Comparison of ENCODE assay signal across 27 cellular contexts in the genomic region with DNA sequence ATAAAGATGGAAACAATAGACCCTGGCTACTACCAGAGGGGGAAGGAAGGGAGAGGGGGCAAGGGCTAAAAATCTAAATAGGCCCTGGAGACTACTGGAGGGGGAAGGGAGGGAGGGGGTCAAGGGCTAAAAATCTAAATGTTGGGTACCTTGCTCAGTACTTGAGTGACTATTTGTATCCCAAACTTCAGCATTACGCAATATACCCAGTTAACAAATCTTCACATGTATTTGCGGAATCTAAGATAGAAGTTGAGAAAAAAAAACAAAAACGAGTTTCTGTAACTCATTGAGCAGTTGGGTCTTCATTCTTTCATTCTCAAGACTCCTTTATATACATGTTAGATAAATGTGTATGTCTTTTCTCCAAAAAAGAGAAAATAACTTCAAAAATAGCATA.
"Had no signal": no experiment of that assay in that cellular context is flagged by ENCODE, and none has a peak within 500 bp of the region (broad histone marks: within the 10 kb centered on the region; RNA-seq: fewer than 3 reads in every experiment).

No MANE protein-coding gene starts in this region.

- H3K4me1 ChIP-seq: colonic mucosa, esophagus squamous epithelium, gastrocnemius medialis, heart right ventricle, left lung, lower lobe of right lung had no signal

- DNase-seq: colonic mucosa; cortex of kidney; effector CD8-positive, alpha-beta T cell; effector memory CD8-positive, alpha-beta T cell; endodermal cell; erythroblast; esophagus squamous epithelium; foreskin fibroblast; foreskin melanocyte; gastrocnemius medialis; glutamatergic neuron; head of caudate nucleus; heart right ventricle; hippocampal formation; left cardiac atrium; left lung; left ventricle myocardium superior; lower lobe of right lung; mesenchymal stem cell; midbrain; naive thymus-derived CD4-positive, alpha-beta T cell had no signal

- FAIRE-seq: endometrium, islet of Langerhans, keratinocyte had no signal

- H3K27me3 ChIP-seq: colonic mucosa, esophagus squamous epithelium, gastrocnemius medialis, heart right ventricle, left lung had no signal

- H3K4me3 ChIP-seq: colonic mucosa, esophagus squamous epithelium, gastrocnemius medialis, heart right ventricle, left lung, lower lobe of right lung had no signal

- H3K27ac ChIP-seq: colonic mucosa, epithelial cell of prostate, esophagus squamous epithelium, gastrocnemius medialis, heart right ventricle, left lung, lower lobe of right lung had no signal

- H3K27ac Mint-ChIP-seq: dendritic cell treated with granulocyte-macrophage colony-stimulating factor and Interleukin-4, amounts not matched to agents 40 ng/mL and 50 ng/mL, for 4 days; effector memory CD8-positive, alpha-beta T cell; endodermal cell; naive thymus-derived CD4-positive, alpha-beta T cell had no signal

- ATAC-seq: effector memory CD8-positive, alpha-beta T cell; esophagus mucosa; gastrocnemius medialis; heart right ventricle; left cardiac atrium; left lung; left ventricle myocardium superior; lower lobe of right lung; naive thymus-derived CD4-positive, alpha-beta T cell had no signal

- H3K27me3 Mint-ChIP-seq: dendritic cell treated with granulocyte-macrophage colony-stimulating factor and Interleukin-4, amounts not matched to agents 40 ng/mL and 50 ng/mL, for 4 days; effector memory CD8-positive, alpha-beta T cell; naive thymus-derived CD4-positive, alpha-beta T cell had no signal

- H3K4me1 Mint-ChIP-seq: endodermal cell; naive thymus-derived CD4-positive, alpha-beta T cell had no signal

- H3K36me3 Mint-ChIP-seq: naive thymus-derived CD4-positive, alpha-beta T cell had no signal

- H3K9me3 ChIP-seq: colonic mucosa, esophagus squamous epithelium, gastrocnemius medialis, lower lobe of right lung had no signal

- H3K4me3 Mint-ChIP-seq: dendritic cell treated with granulocyte-macrophage colony-stimulating factor and Interleukin-4, amounts not matched to agents 40 ng/mL and 50 ng/mL, for 4 days; effector memory CD8-positive, alpha-beta T cell; endodermal cell; naive thymus-derived CD4-positive, alpha-beta T cell had no signal

- H3K36me3 ChIP-seq: colonic mucosa, esophagus squamous epithelium, gastrocnemius medialis, heart right ventricle, left lung, lower lobe of right lung had no signal
